ENCODE assay signal across 20 cellular contexts in the genomic region with DNA sequence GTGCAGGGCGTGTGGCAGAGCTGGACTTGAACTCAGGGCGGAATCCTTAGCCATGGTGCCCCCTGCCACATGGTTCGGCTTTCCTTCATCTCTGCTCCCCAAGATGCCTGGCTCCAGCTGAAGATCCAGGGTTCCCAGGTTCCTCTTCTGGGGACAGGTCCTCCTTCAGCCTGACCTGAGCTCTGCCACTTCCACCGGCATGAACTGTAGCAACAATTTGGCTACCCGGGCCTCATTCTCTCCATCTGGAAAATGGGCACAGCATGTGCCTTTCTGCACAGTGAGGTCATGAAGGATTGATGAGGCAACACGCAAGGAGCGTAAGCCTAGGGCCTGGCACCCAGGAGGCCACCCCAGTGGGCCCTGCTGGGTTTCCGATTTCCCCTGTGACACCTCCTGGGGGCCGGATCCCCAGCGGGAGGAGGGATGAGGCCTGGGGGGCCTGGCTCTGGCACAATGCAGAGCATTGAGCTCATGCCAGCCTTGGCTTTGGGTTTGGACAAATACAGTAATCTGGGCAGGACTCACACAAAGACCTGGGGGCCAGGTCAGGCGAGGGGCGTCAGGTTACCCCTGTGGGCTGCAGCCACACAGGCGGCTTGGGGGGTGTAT.
"Had no signal": no experiment of that assay in that cellular context is flagged by ENCODE, and none has a peak within 500 bp of the region (broad histone marks: within the 10 kb centered on the region; RNA-seq: fewer than 3 reads in every experiment).

No MANE protein-coding gene starts in this region.

- H3K9me3 ChIP-seq: mucosa of descending colon, pancreas, suprapubic skin, thyroid gland had no signal

- H3K79me2 ChIP-seq: hepatocyte had no signal

- H3K27ac ChIP-seq: coronary artery, dorsolateral prefrontal cortex, hepatocyte, pancreas, suprapubic skin, thyroid gland had no signal

- H3K4me3 ChIP-seq: coronary artery, dorsolateral prefrontal cortex, hepatocyte, mucosa of descending colon, pancreas, smooth muscle cell, suprapubic skin, thyroid gland had no signal

- H3K4me2 ChIP-seq: hepatocyte, smooth muscle cell had no signal

- H3K36me3 ChIP-seq: pancreas, suprapubic skin, thyroid gland had no signal

- DNase-seq: dorsolateral prefrontal cortex; effector CD8-positive, alpha-beta T cell; foreskin melanocyte; head of caudate nucleus; left colon; mammary epithelial cell; naive thymus-derived CD8-positive, alpha-beta T cell; nucleus accumbens; pancreas; stimulated activated CD4-positive, alpha-beta T cell treated with anti-CD3 and anti-CD28 coated beads, Interleukin-2, amount 100 ng/mL, for 48 hours; stimulated activated CD8-positive, alpha-beta memory T cell treated with anti-CD3 and anti-CD28 coated beads, Interleukin-4, amount 100 ng/mL, for 48 hours; stimulated activated naive CD8-positive, alpha-beta T cell treated with anti-CD3 and anti-CD28 coated beads, Interleukin-15, Interleukin-2, amounts not matched to agents 100 U/mL and 50 U/mL, for 24 hours; thyroid gland had no signal

- ATAC-seq: left colon; mucosa of descending colon; naive thymus-derived CD8-positive, alpha-beta T cell; pancreas; right cardiac atrium; stimulated activated effector memory CD8-positive, alpha-beta T cell treated with anti-CD3 and anti-CD28 coated beads, Interleukin-12 subunit alpha, Interleukin-12 subunit beta, amount 100 ng/mL, for 72 hours; stimulated activated naive CD8-positive, alpha-beta T cell treated with anti-CD3 and anti-CD28 coated beads, Interleukin-15, Interleukin-2, amounts not matched to agents 100 U/mL and 50 U/mL, for 24 hours had no signal

- H3K27me3 ChIP-seq: dorsolateral prefrontal cortex, hepatocyte, pancreas, suprapubic skin, thyroid gland had no signal

- H2AFZ ChIP-seq: hepatocyte had no signal
